ENCODE assay signal across 23 cellular contexts in the genomic region with DNA sequence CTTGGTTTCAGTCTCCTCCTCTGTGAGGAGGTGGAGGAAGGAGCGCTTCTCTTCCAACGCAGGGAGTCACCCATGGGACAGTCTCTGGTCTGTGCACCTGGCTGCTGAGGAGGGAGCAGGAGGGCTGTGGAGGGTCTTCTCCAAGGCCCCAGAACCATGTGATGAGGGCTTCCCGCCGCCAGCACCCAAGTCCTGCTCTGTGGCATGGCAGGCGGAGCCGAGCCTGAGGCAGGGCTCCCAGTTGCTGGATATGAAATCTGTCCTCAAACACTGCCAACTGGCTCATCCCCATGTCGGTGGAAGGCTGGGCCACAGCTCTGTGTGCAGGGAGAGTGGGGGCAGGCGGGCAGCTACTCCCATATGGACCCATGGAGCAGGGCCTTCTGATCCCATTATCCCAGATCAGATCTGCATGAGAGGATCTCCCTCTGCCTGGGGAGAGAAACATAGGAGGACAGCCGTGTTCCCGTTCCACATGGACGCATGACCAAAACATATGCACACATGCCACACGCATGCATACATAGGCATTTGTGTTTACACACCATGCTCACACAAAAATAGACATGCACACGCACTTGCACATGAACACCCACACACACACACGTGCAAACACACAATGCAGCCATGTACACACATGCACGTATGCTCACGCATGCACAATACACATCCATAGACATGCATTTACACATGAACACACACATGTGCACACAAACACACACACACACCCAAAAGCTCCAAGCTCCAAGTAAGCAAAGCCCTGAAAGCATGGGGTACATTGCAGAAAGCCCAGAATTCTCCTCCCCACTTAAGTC. TPM values are rescaled to one million over a fixed set of nuclear protein-coding genes. Genes with fewer than 3 reads are reported as not detected.
"Had no signal": no experiment of that assay in that cellular context is flagged by ENCODE, and none has a peak within 500 bp of the region (broad histone marks: within the 10 kb centered on the region; RNA-seq: fewer than 3 reads in every experiment).

No MANE protein-coding gene starts in this region.

- H3K4me1 Mint-ChIP-seq: naive B cell; nephron; stimulated activated naive B cell treated with anti-CD40 and anti-IgM and Interleukin-4, amounts not matched to agents 10 μg/mL and 1 μg/mL and 100 μg/mL, for 72 hours; stimulated activated naive CD8-positive, alpha-beta T cell treated with anti-CD3 and anti-CD28 coated beads, Interleukin-15, amount 100 ng/mL, for 72 hours had no signal

- H3K9me3 Mint-ChIP-seq: nephron; stimulated activated naive CD8-positive, alpha-beta T cell treated with anti-CD3 and anti-CD28 coated beads, Interleukin-15, amount 100 ng/mL, for 72 hours had no signal

- H3K27ac ChIP-seq: heart left ventricle, neutrophil, right atrium auricular region, thoracic aorta, transverse colon had no signal

- H3K4me3 Mint-ChIP-seq: nephron; stimulated activated naive B cell treated with anti-CD40 and anti-IgM and Interleukin-4, amounts not matched to agents 10 μg/mL and 1 μg/mL and 100 μg/mL, for 72 hours; stimulated activated naive CD8-positive, alpha-beta T cell treated with anti-CD3 and anti-CD28 coated beads, Interleukin-15, amount 100 ng/mL, for 72 hours had no signal

- H3K9me3 ChIP-seq: heart left ventricle, neutrophil, right atrium auricular region, thoracic aorta, transverse colon had no signal

- H3K4me3 ChIP-seq: dorsolateral prefrontal cortex, heart left ventricle, lung, right atrium auricular region, thoracic aorta, transverse colon had no signal

- ATAC-seq: left colon; left ventricle myocardium superior; stimulated activated naive B cell treated with anti-CD40 and anti-IgM and Interleukin-4, amounts not matched to agents 10 μg/mL and 1 μg/mL and 100 μg/mL, for 72 hours; stimulated activated naive CD8-positive, alpha-beta T cell treated with anti-CD3 and anti-CD28 coated beads, Interleukin-15, amount 100 ng/mL, for 72 hours had no signal

- H3K27ac Mint-ChIP-seq: naive B cell; nephron; stimulated activated naive B cell treated with anti-CD40 and anti-IgM and Interleukin-4, amounts not matched to agents 10 μg/mL and 1 μg/mL and 100 μg/mL, for 72 hours; stimulated activated naive CD8-positive, alpha-beta T cell treated with anti-CD3 and anti-CD28 coated beads, Interleukin-15, amount 100 ng/mL, for 72 hours had no signal

- DNase-seq: cortex of kidney; effector CD8-positive, alpha-beta T cell; foreskin melanocyte; hippocampal formation; left colon; left ventricle myocardium superior; mesenchymal stem cell; midbrain; naive B cell; small intestine; stimulated activated CD4-positive, alpha-beta T cell treated with anti-CD3 and anti-CD28 coated beads, Interleukin-4, amount 100 ng/mL, for 24 hours; stimulated activated naive B cell treated with anti-CD40 and anti-IgM and Interleukin-4, amounts not matched to agents 10 μg/mL and 1 μg/mL and 100 μg/mL, for 72 hours; stimulated activated naive CD8-positive, alpha-beta T cell treated with anti-CD3 and anti-CD28 coated beads, Interleukin-15, amount 100 ng/mL, for 72 hours; transverse colon had no signal

- H3K36me3 ChIP-seq: heart left ventricle, neutrophil, right atrium auricular region, thoracic aorta, transverse colon had no signal

- H3K4me1 ChIP-seq: right atrium auricular region, transverse colon had no signal

- H3K36me3 Mint-ChIP-seq: naive B cell; stimulated activated naive B cell treated with anti-CD40 and anti-IgM and Interleukin-4, amounts not matched to agents 10 μg/mL and 1 μg/mL and 100 μg/mL, for 72 hours had no signal

RNA-seq across cellular contexts. Expression of a gene that starts 38.8 kb away (rescaled TPM):
- total RNA-seq: left colon, left ventricle myocardium superior, pulmonary artery endothelial cell, right atrium auricular region, transverse colon, urinary bladder had no signal
- polyA plus RNA-seq: small intestine had no signal
